Comparison of ENCODE assay signal across 9 cellular contexts in genomic region chr1:215710340-215710971, GRCh38.
A peak's percentile ranks its signal among the peaks of the same experiment; 100 is the strongest.
DNase-seq lines count a peak whose midpoint lies in the region; ATAC-seq, FAIRE-seq and TF ChIP-seq lines count a peak whose summit lies in the region.
"Had no signal": no experiment of that assay in that cellular context is flagged by ENCODE, and none has a peak within 500 bp of the region (broad histone marks: within the 10 kb centered on the region; RNA-seq: fewer than 3 reads in every experiment).

No MANE protein-coding gene starts in this region.

- H3K4me3 ChIP-seq in colonic mucosa (no peak overlapping the region), pancreas (no peak overlapping the region)
- H3K4me3 ChIP-seq: BLaER1 had no signal

- FAIRE-seq in pancreas (lab: Jason Lieb, UNC), result no peak

- H3K27ac Mint-ChIP-seq in mesothelial cell of epicardium, result no peak overlapping the region

- no peak overlapping the region for H3K4me3 Mint-ChIP-seq in mesothelial cell of epicardium

- ATAC-seq in GM21526 (IDR thresholded peaks at IDR 0.05; ENCODE audit: low FRiP score, unreplicated experiment) (peak; percentile 94), pancreas (peak in 3 of 4 donors; percentile 55 to 78 (median 73))

- H3K4me1 Mint-ChIP-seq in mesothelial cell of epicardium, result no peaks in the 10 kb centered on the region

- no peak overlapping the region for H3K9ac ChIP-seq in colonic mucosa (ENCODE audit: low read depth in 2 of 2, low read length in 2 of 2)
- H3K9ac ChIP-seq: BLaER1 had no signal

- H3K27ac ChIP-seq in colonic mucosa (no peak overlapping the region), pancreas (no peak overlapping the region)
- H3K27ac ChIP-seq: BLaER1 had no signal

- DNase-seq in NCI-H187 treated with DMSO at 0.1 percent for 48 hours (lab: John Stamatoyannopoulos, UW) (peak; percentile 4), NCI-H187 (lab: John Stamatoyannopoulos, UW) (no peak), HS-27A (ENCODE audit: low read depth) (peak; percentile 60), NCI-H82 treated with DMSO at 0.1 percent for 48 hours (lab: John Stamatoyannopoulos, UW; ENCODE audit: unreplicated experiment) (peak; percentile 79), colonic mucosa (peak; percentile 22), pancreas (peak in 2 of 6 donors; percentile 16 to 21), mesothelial cell of epicardium (ENCODE audit: low spot score in 2 of 2, unreplicated experiment in 2 of 2) (no peak)

- WGBS in pancreas, 2 donors, result 17 to 18% methylated on average over 7 of the region's 7 CpGs

- no peaks in the 10 kb centered on the region for H3K27me3 ChIP-seq in colonic mucosa
- no peaks in the 10 kb centered on the region for H3K27me3 ChIP-seq in pancreas
- H3K27me3 ChIP-seq: BLaER1 had no signal

- no peaks in the 10 kb centered on the region for H3K36me3 Mint-ChIP-seq in mesothelial cell of epicardium

- no peaks in the 10 kb centered on the region for H3K9me3 Mint-ChIP-seq in mesothelial cell of epicardium

- no peaks in the 10 kb centered on the region for H3K4me1 ChIP-seq in colonic mucosa
- H3K4me1 ChIP-seq in pancreas, result peaks cover 0 to 3% (median 3%) of the 10 kb centered on the region in 3 donors
- H3K4me1 ChIP-seq: BLaER1 had no signal

- H3K36me3 ChIP-seq in colonic mucosa, result no peaks in the 10 kb centered on the region
- H3K36me3 ChIP-seq in pancreas, result no peaks in the 10 kb centered on the region
- H3K36me3 ChIP-seq: BLaER1 had no signal

- intact Hi-C loops in colonic mucosa (cut with DNase I) (no loop called here), pancreas (cut with DNase I) (no loop called here)

- TF ChIP-seq CTCF in colonic mucosa (IDR thresholded peaks at IDR 0.05), result peak; percentile 43
- TF ChIP-seq CTCF in pancreas (IDR thresholded peaks at IDR 0.05), result peak; percentile 17 to 47 (median 27)
- TF ChIP-seq CTCF in mesothelial cell of epicardium (IDR thresholded peaks at IDR 0.05; ENCODE audit: unreplicated experiment), result no peak

- no peaks in the 10 kb centered on the region for H3K9me3 ChIP-seq in colonic mucosa
- no peaks in the 10 kb centered on the region for H3K9me3 ChIP-seq in pancreas
- H3K9me3 ChIP-seq: BLaER1 had no signal

- H3K27me3 Mint-ChIP-seq in mesothelial cell of epicardium (ENCODE audit: low read depth), result peaks cover 15% of the 10 kb centered on the region

Comparison
In these comparisons a context has a peak if more than half of its experiments do, and no peak if none do; other contexts are left out.
1. DNase-seq: peak in NCI-H187 treated with DMSO at 0.1 percent for 48 hours (single experiment), HS-27A (single experiment), NCI-H82 treated with DMSO at 0.1 percent for 48 hours (single experiment) and colonic mucosa (single experiment); none in NCI-H187 (0 of 2) and mesothelial cell of epicardium (0 of 2).